In the genomic region with DNA sequence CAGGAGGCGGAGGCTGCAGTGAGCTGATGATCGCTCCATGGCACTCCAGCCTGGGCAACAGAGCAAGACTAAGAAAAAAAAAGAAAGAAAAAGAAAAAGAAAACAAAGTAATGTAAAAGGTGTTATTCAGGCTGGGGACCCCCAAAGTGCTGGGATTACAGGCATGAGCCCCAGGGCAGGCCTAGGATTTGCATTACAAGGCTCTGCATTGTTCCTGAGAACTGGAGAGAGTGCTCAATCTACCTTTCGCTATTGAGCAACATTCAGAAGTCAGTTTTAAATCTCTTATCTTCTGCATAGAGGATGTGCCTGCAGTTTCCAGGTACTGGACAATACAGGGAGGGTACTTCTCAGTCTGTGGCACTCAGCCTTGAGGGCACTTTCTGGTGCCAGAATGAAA, we compare ENCODE assay signal across 15 cellular contexts. TPM values are rescaled to one million over a fixed set of nuclear protein-coding genes. Genes with fewer than 3 reads are reported as not detected.
"Had no signal": no experiment of that assay in that cellular context is flagged by ENCODE, and none has a peak within 500 bp of the region (broad histone marks: within the 10 kb centered on the region; RNA-seq: fewer than 3 reads in every experiment).

No MANE protein-coding gene starts in this region.

RNA-seq across cellular contexts. Expression of a gene that starts 34.5 kb away (rescaled TPM):
- total RNA-seq: subcutaneous adipose tissue, suprapubic skin, temporal lobe, testis, thoracic aorta, thyroid gland, tibial nerve, transverse colon, upper lobe of left lung, upper lobe of right lung, ureter, urinary bladder, uterus, vagina had no signal
- polyA plus RNA-seq: stomach, urinary bladder had no signal
